In genomic region chr5:117188207-117188606, GRCh38 we compare ENCODE assay signal across 17 cellular contexts.
"Had no signal": no experiment of that assay in that cellular context is flagged by ENCODE, and none has a peak within 500 bp of the region (broad histone marks: within the 10 kb centered on the region; RNA-seq: fewer than 3 reads in every experiment).

No MANE protein-coding gene starts in this region.

- H3K27ac ChIP-seq: foreskin keratinocyte, hepatocyte, neutrophil, psoas muscle, sigmoid colon, skin epidermis had no signal

- DNase-seq: head of caudate nucleus; left colon; left ventricle myocardium superior; mucosa of descending colon; naive thymus-derived CD8-positive, alpha-beta T cell; psoas muscle; retina; sigmoid colon; stimulated activated CD4-positive, alpha-beta T cell treated with anti-CD3 and anti-CD28 coated beads, Interleukin-12 subunit alpha, Interleukin-12 subunit beta, amount 100 ng/mL, for 4 hours; stimulated activated naive CD4-positive, alpha-beta T cell treated with Interleukin-2 at 50 U/mL for 16 hours; trophoblast cell had no signal

- H3K36me3 ChIP-seq: neutrophil, sigmoid colon had no signal

- ATAC-seq: foreskin keratinocyte; left colon; left ventricle myocardium superior; mucosa of descending colon; naive thymus-derived CD8-positive, alpha-beta T cell; psoas muscle had no signal

- H3K9me3 ChIP-seq: mucosa of descending colon, neutrophil, psoas muscle, sigmoid colon had no signal

- H3K4me1 ChIP-seq: foreskin keratinocyte, psoas muscle had no signal

- H3K27me3 ChIP-seq: foreskin keratinocyte, hepatocyte, neutrophil, sigmoid colon had no signal

- H3K4me3 ChIP-seq: hepatocyte, lung, mucosa of descending colon, psoas muscle, sigmoid colon, skin epidermis had no signal

- FAIRE-seq: colon had no signal
